Comparison of ENCODE assay signal across 1 cellular context in genomic region chr14:95183532-95184412, GRCh38.
A peak's percentile ranks its signal among the peaks of the same experiment; 100 is the strongest.
TF ChIP-seq lines count a peak whose summit lies in the region.

No MANE protein-coding gene starts in this region.

TF ChIP-seq in H1, 55 proteins besides CTCF, POLR2A, EP300 and RAD21:
- TF ChIP-seq EGR1 (IDR thresholded peaks at IDR 0.05; ENCODE audit: borderline replicate concordance, low read depth, low read length) (no peak), YY1 (IDR thresholded peaks at IDR 0.05; ENCODE audit: low read depth, low read length) (peak; percentile 77)
